ENCODE assay signal across 18 cellular contexts in the genomic region with DNA sequence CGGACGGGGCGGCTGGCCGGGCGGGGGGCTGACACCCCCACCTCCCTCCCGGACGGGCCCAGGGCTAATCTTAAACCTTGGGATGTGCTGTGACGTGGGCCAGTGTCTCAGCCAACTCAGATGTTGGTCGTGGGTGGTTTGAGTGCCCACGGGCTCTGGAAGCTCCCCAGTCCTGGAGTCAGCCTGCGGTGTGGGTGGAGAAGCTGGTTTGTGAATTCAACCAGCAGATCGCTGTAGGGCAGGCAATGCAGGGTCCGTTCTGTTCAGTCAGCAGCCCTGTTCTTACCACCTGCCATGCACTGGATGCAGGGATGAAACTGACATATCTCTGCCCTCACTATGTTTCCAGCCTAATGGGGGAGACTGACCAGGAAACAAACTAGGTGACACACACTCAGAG. TPM values are rescaled to one million over a fixed set of nuclear protein-coding genes. Genes with fewer than 3 reads are reported as not detected.
DNase-seq lines count a peak whose midpoint lies in the region.
"Had no signal": no experiment of that assay in that cellular context is flagged by ENCODE, and none has a peak within 500 bp of the region (broad histone marks: within the 10 kb centered on the region; RNA-seq: fewer than 3 reads in every experiment).

No MANE protein-coding gene starts in this region.

- no peak overlapping the region for H3K4me2 ChIP-seq in mesenchymal stem cell (ENCODE audit: low read length, poor library complexity, severe bottlenecking)

- no peak overlapping the region for H2BK15ac ChIP-seq in mesenchymal stem cell (ENCODE audit: low read depth, poor library complexity, severe bottlenecking)

- H2AFZ ChIP-seq in mesenchymal stem cell (ENCODE audit: low read depth, low read length) = no peak overlapping the region

- H2BK12ac ChIP-seq in mesenchymal stem cell (ENCODE audit: low read length in 2 of 2) = no peak overlapping the region

- H3K18ac ChIP-seq in mesenchymal stem cell (ENCODE audit: low read depth in 1 of 2, low read length in 2 of 2) = no peak overlapping the region

- no peaks in the 10 kb centered on the region for H3K27me3 ChIP-seq in mesenchymal stem cell (ENCODE audit: control insufficient read depth in 1 of 2, insufficient read depth in 1 of 2, low read length in 2 of 2)

- no peaks in the 10 kb centered on the region for H3K9me3 ChIP-seq in mesenchymal stem cell (ENCODE audit: control insufficient read depth, low read length)
- H3K9me3 ChIP-seq: HAP-1 had no signal

- H3K23ac ChIP-seq in mesenchymal stem cell (ENCODE audit: low read length in 2 of 2) = no peak overlapping the region

- H3K4me3 ChIP-seq in mesenchymal stem cell (ENCODE audit: insufficient read depth in 1 of 2, low read depth in 1 of 2, low read length in 2 of 2) = no peak overlapping the region
- H3K4me3 ChIP-seq: HAP-1 had no signal

- no peak overlapping the region for H3K27ac ChIP-seq in mesenchymal stem cell (ENCODE audit: low read length, poor library complexity, severe bottlenecking)
- H3K27ac ChIP-seq: 22Rv1 had no signal

- no peak overlapping the region for H2BK120ac ChIP-seq in mesenchymal stem cell (ENCODE audit: low read depth, low read length)

- no peak overlapping the region for H3K14ac ChIP-seq in mesenchymal stem cell (ENCODE audit: low read length in 2 of 2)

- H2AK5ac ChIP-seq in mesenchymal stem cell (ENCODE audit: low read length, severe bottlenecking) = no peak overlapping the region

- H3K9ac ChIP-seq in mesenchymal stem cell (ENCODE audit: low read length) = no peak overlapping the region

- H4K91ac ChIP-seq in mesenchymal stem cell (ENCODE audit: low read length) = peak overlapping the region; percentile 29

- 96% methylated on average over 13 of the region's 13 CpGs for WGBS in mesenchymal stem cell

- H3K36me3 ChIP-seq in mesenchymal stem cell (ENCODE audit: control insufficient read depth in 1 of 2, insufficient read depth in 2 of 2, low read depth in 1 of 2, low read length in 2 of 2) = no peaks in the 10 kb centered on the region
- H3K36me3 ChIP-seq: HAP-1 had no signal

- DNase-seq in NCI-H82 (lab: John Stamatoyannopoulos, UW) (peak; percentile 63), NCI-H82 treated with DMSO at 0.1 percent for 48 hours (lab: John Stamatoyannopoulos, UW; ENCODE audit: unreplicated experiment) (no peak), ELF-1 (ENCODE audit: low read depth, low spot score) (peak; percentile 18), mesenchymal stem cell (no peak), NCI-H526 (lab: John Stamatoyannopoulos, UW) (no peak)
- DNase-seq in stimulated activated CD4-positive, alpha-beta T cell treated with anti-CD3 and anti-CD28 coated beads, Interleukin-2, amount 100 ng/mL, for 48 hours = no peak
- DNase-seq: CD8-positive, alpha-beta T cell; COR-L47; DMS153; DMS79 treated with DMSO at 0.1 percent for 48 hours; EL; GF-D8; GOT3; HFFc6 had no signal

- no peak overlapping the region for H3K4ac ChIP-seq in mesenchymal stem cell (ENCODE audit: low read depth in 1 of 2, low read length in 2 of 2)

- H3K79me1 ChIP-seq in mesenchymal stem cell (replicated peaks; ENCODE audit: low read length, poor library complexity, severe bottlenecking) = no peaks in the 10 kb centered on the region

- H4K8ac ChIP-seq in mesenchymal stem cell (ENCODE audit: low read length) = no peak overlapping the region

- H2BK5ac ChIP-seq in mesenchymal stem cell (ENCODE audit: low read depth, low read length, poor library complexity, severe bottlenecking) = no peak overlapping the region

- no peaks in the 10 kb centered on the region for H3K4me1 ChIP-seq in mesenchymal stem cell (ENCODE audit: control insufficient read depth, insufficient read depth, low read depth, low read length)

RNA-seq across cellular contexts. Expression of a gene that starts 8.0 kb away (rescaled TPM):
- 5.4 TPM for polyA plus RNA-seq in mesenchymal stem cell (2013, experiment 1 of 2)
- polyA plus RNA-seq in mesenchymal stem cell (2013, experiment 2 of 2) = 5.4 TPM

RNA-seq across cellular contexts. Expression of a gene that starts 13.1 kb away (rescaled TPM):
- not detected for polyA plus RNA-seq in mesenchymal stem cell (2013, experiment 1 of 2)
- polyA plus RNA-seq in mesenchymal stem cell (2013, experiment 2 of 2) = not detected
- polyA plus RNA-seq: BJ, CD14-positive monocyte had no signal

RNA-seq across cellular contexts. Expression of a gene that starts 20.2 kb away (rescaled TPM):
- polyA plus RNA-seq in mesenchymal stem cell (2013, experiment 1 of 2) = not detected
- not detected for polyA plus RNA-seq in mesenchymal stem cell (2013, experiment 2 of 2)
- polyA plus RNA-seq: BJ, CD14-positive monocyte had no signal

RNA-seq across cellular contexts. Expression of a gene that starts 27.4 kb away (rescaled TPM):
- 22.7 TPM for polyA plus RNA-seq in mesenchymal stem cell (2013, experiment 1 of 2)
- polyA plus RNA-seq in mesenchymal stem cell (2013, experiment 2 of 2) = 24.1 TPM

RNA-seq across cellular contexts. Expression of a gene that starts 40.7 kb away (rescaled TPM):
- polyA plus RNA-seq in mesenchymal stem cell (2013, experiment 1 of 2) = 1.1 TPM
- 1.2 TPM for polyA plus RNA-seq in mesenchymal stem cell (2013, experiment 2 of 2)

Comparison
In these comparisons a context has a peak if more than half of its experiments do, and no peak if none do; other contexts are left out.
1. DNase-seq: peak in NCI-H82 (single experiment) and ELF-1 (single experiment); none in NCI-H82 treated with DMSO at 0.1 percent for 48 hours (single experiment), mesenchymal stem cell (single experiment), stimulated activated CD4-positive, alpha-beta T cell treated with anti-CD3 and anti-CD28 coated beads, Interleukin-2, amount 100 ng/mL, for 48 hours (0 of 2) and NCI-H526 (0 of 2).